Comparison of ENCODE assay signal across 9 cellular contexts in genomic region chr17:59427425-59427921, GRCh38.
DNase-seq lines count a peak whose midpoint lies in the region; ATAC-seq and TF ChIP-seq lines count a peak whose summit lies in the region.
"Had no signal": no experiment of that assay in that cellular context is flagged by ENCODE, and none has a peak within 500 bp of the region (broad histone marks: within the 10 kb centered on the region; RNA-seq: fewer than 3 reads in every experiment).

No MANE protein-coding gene starts in this region.

- H3K9me3 ChIP-seq in body of pancreas (no peaks in the 10 kb centered on the region), lung (ENCODE audit: control insufficient read depth in 2 of 2, insufficient read depth in 1 of 2, low read length in 1 of 2) (no peaks in the 10 kb centered on the region)

- no peaks in the 10 kb centered on the region for H3K36me3 Mint-ChIP-seq in stimulated activated effector memory CD8-positive, alpha-beta T cell treated with anti-CD3 and anti-CD28 coated beads, Interleukin-12 subunit alpha, Interleukin-12 subunit beta, amount 100 ng/mL, for 72 hours
- H3K36me3 Mint-ChIP-seq: natural killer cell treated with Interleukin-12 subunit alpha and Interleukin-12 subunit beta and Interleukin-15 and Interleukin-18, amount 100 ng/mL, for 72 hours had no signal

- WGBS in body of pancreas, 2 donors = 36 to 47% methylated on average over 5 of the region's 5 CpGs
- 16 to 32% methylated on average over 5 of the region's 5 CpGs for WGBS in lung, 2 donors

- H3K4me1 ChIP-seq in body of pancreas = peaks cover 75% of the 10 kb centered on the region
- H3K4me1 ChIP-seq in lung (ENCODE audit: control insufficient read depth in 2 of 2, insufficient read depth in 2 of 2, low read length in 2 of 2) = peaks cover 16 to 19% of the 10 kb centered on the region in 2 donors

- ATAC-seq in body of pancreas (peak; percentile 12), lung (ENCODE audit: insufficient read depth, low FRiP score) (peak; percentile 35), HG03565 (IDR thresholded peaks at IDR 0.05; ENCODE audit: unreplicated experiment) (no peak), GM18873 (IDR thresholded peaks at IDR 0.05; ENCODE audit: low FRiP score, unreplicated experiment) (no peak)
- ATAC-seq in stimulated activated effector memory CD8-positive, alpha-beta T cell treated with anti-CD3 and anti-CD28 coated beads, Interleukin-12 subunit alpha, Interleukin-12 subunit beta, amount 100 ng/mL, for 72 hours = peak; percentile 99

- H3K27me3 ChIP-seq in body of pancreas = no peaks in the 10 kb centered on the region
- no peaks in the 10 kb centered on the region for H3K27me3 ChIP-seq in lung (ENCODE audit: control insufficient read depth, insufficient read depth)

- H3K4me1 Mint-ChIP-seq in stimulated activated effector memory CD8-positive, alpha-beta T cell treated with anti-CD3 and anti-CD28 coated beads, Interleukin-12 subunit alpha, Interleukin-12 subunit beta, amount 100 ng/mL, for 72 hours = peaks cover 33% of the 10 kb centered on the region

- TF ChIP-seq POLR2A in body of pancreas (IDR thresholded peaks at IDR 0.05) = no peak

- H3K4me3 Mint-ChIP-seq in stimulated activated effector memory CD8-positive, alpha-beta T cell treated with anti-CD3 and anti-CD28 coated beads, Interleukin-12 subunit alpha, Interleukin-12 subunit beta, amount 100 ng/mL, for 72 hours = no peak overlapping the region
- H3K4me3 Mint-ChIP-seq: natural killer cell treated with Interleukin-12 subunit alpha and Interleukin-12 subunit beta and Interleukin-15 and Interleukin-18, amount 100 ng/mL, for 72 hours had no signal

- H3K27ac ChIP-seq in body of pancreas (peak overlapping the region; percentile 45 to 73 (median 66)), lung (ENCODE audit: low read depth in 1 of 2, low read length in 1 of 2) (peak overlapping the region; percentile 85 to 91)

- H3K27ac Mint-ChIP-seq in stimulated activated effector memory CD8-positive, alpha-beta T cell treated with anti-CD3 and anti-CD28 coated beads, Interleukin-12 subunit alpha, Interleukin-12 subunit beta, amount 100 ng/mL, for 72 hours = no peak overlapping the region
- H3K27ac Mint-ChIP-seq: natural killer cell treated with Interleukin-12 subunit alpha and Interleukin-12 subunit beta and Interleukin-15 and Interleukin-18, amount 100 ng/mL, for 72 hours had no signal

- no peak for TF ChIP-seq CTCF in body of pancreas (IDR thresholded peaks at IDR 0.05)
- no peak for TF ChIP-seq CTCF in lung (IDR thresholded peaks at IDR 0.05; ENCODE audit: control extremely low read depth, extremely low read depth)

- DNase-seq in NCI-H510A treated with DMSO at 0.1 percent for 48 hours (lab: John Stamatoyannopoulos, UW) (peak; percentile 26), NCI-H510A (lab: John Stamatoyannopoulos, UW) (no peak), body of pancreas (no peak), lung (ENCODE audit: low spot score) (peak; percentile 38), NCI-H1105 (lab: John Stamatoyannopoulos, UW) (no peak)
- DNase-seq in stimulated activated effector memory CD8-positive, alpha-beta T cell treated with anti-CD3 and anti-CD28 coated beads, Interleukin-12 subunit alpha, Interleukin-12 subunit beta, amount 100 ng/mL, for 72 hours (ENCODE audit: low spot score in 2 of 2) = peak; percentile 32 to 68

- no peak overlapping the region for H3K4me3 ChIP-seq in body of pancreas
- no peak overlapping the region for H3K4me3 ChIP-seq in lung

- no peaks in the 10 kb centered on the region for H3K9me3 Mint-ChIP-seq in stimulated activated effector memory CD8-positive, alpha-beta T cell treated with anti-CD3 and anti-CD28 coated beads, Interleukin-12 subunit alpha, Interleukin-12 subunit beta, amount 100 ng/mL, for 72 hours
- H3K9me3 Mint-ChIP-seq: natural killer cell treated with Interleukin-12 subunit alpha and Interleukin-12 subunit beta and Interleukin-15 and Interleukin-18, amount 100 ng/mL, for 72 hours had no signal

- intact Hi-C loops in body of pancreas (cut with DNase I) = no loop called here

- no peaks in the 10 kb centered on the region for H3K36me3 ChIP-seq in body of pancreas (replicated peaks in 1 of 2; ENCODE audit: insufficient read depth in 1 of 2, low read depth in 2 of 2)
- no peaks in the 10 kb centered on the region for H3K36me3 ChIP-seq in lung (ENCODE audit: control insufficient read depth in 2 of 2, insufficient read depth in 2 of 2, low read length in 2 of 2)

Comparison
In these comparisons a context has a peak if more than half of its experiments do, and no peak if none do; other contexts are left out.
1. DNase-seq: peak in NCI-H510A treated with DMSO at 0.1 percent for 48 hours (single experiment), lung (single experiment) and stimulated activated effector memory CD8-positive, alpha-beta T cell treated with anti-CD3 and anti-CD28 coated beads, Interleukin-12 subunit alpha, Interleukin-12 subunit beta, amount 100 ng/mL, for 72 hours (2 of 2); none in NCI-H510A (single experiment), body of pancreas (0 of 4) and NCI-H1105 (single experiment).
2. ATAC-seq: peak in body of pancreas (single experiment), lung (single experiment) and stimulated activated effector memory CD8-positive, alpha-beta T cell treated with anti-CD3 and anti-CD28 coated beads, Interleukin-12 subunit alpha, Interleukin-12 subunit beta, amount 100 ng/mL, for 72 hours (single experiment); none in HG03565 (single experiment) and GM18873 (single experiment).